In the genomic region with DNA sequence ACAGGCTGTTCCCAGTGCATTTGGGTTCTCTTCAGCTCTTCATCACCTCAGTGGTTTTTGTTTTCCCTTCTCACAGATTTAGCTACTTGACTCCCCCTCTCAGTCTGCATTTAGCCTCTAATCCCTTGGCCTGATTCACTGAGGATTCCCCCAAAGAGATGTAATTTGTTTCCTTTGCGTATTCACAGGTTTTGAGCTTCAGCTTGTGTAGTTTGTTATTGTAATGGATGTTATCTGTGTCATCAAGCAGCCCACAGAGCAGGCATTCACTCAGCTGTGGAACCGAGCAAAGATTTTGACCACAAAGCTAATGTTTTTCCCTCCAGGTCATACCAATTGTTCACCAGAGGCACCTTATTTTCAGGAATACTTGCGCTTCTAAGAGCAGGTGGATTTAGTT, we compare ENCODE assay signal across 12 cellular contexts. TPM values are rescaled to one million over a fixed set of nuclear protein-coding genes. Genes with fewer than 3 reads are reported as not detected.
DNase-seq lines count a peak whose midpoint lies in the region; FAIRE-seq and TF ChIP-seq lines count a peak whose summit lies in the region.
"Had no signal": no experiment of that assay in that cellular context is flagged by ENCODE, and none has a peak within 500 bp of the region (broad histone marks: within the 10 kb centered on the region; RNA-seq: fewer than 3 reads in every experiment).

No MANE protein-coding gene starts in this region.

- peak; percentile 71 for DNase-seq in mammary epithelial cell
- DNase-seq in breast epithelium (ENCODE audit: low spot score in 2 of 2): no peak
- peak; percentile 93 for DNase-seq in kidney epithelial cell (ENCODE audit: low read depth)
- DNase-seq in uterus: no peak
- no peak for DNase-seq in GM12892 (ENCODE audit: insufficient read length)
- no peak for DNase-seq in lower leg skin (ENCODE audit: low spot score in 2 of 2)
- no peak for DNase-seq in middle frontal gyrus (ENCODE audit: extremely low spot score, low spot score)
- DNase-seq: pancreas; SHP77; stimulated activated CD4-positive, alpha-beta T cell treated with anti-CD3 and anti-CD28 coated beads, Interleukin-15, amount 100 ng/mL, for 24 hours had no signal

- no peaks in the 10 kb centered on the region for H3K4me1 ChIP-seq in mammary epithelial cell (ENCODE audit: insufficient read depth, low read length)
- no peaks in the 10 kb centered on the region for H3K4me1 ChIP-seq in breast epithelium
- no peaks in the 10 kb centered on the region for H3K4me1 ChIP-seq in uterus
- H3K4me1 ChIP-seq: pancreas had no signal

- no peaks in the 10 kb centered on the region for H4K20me1 ChIP-seq in mammary epithelial cell (ENCODE audit: insufficient read depth, low read length)

- in situ Hi-C loops in mammary epithelial cell (cut with MboI; ENCODE audit: low sequenced_read_pairs in 2 of 2): no loop called here

- H2AFZ ChIP-seq in mammary epithelial cell (ENCODE audit: low read depth, low read length): no peak overlapping the region

- H3K27me3 Mint-ChIP-seq in brain: peaks cover 7% of the 10 kb centered on the region
- H3K27me3 Mint-ChIP-seq: activated naive CD8-positive, alpha-beta T cell had no signal

- H3K27ac ChIP-seq in mammary epithelial cell (ENCODE audit: insufficient read depth, low read depth, low read length) (no peak overlapping the region), breast epithelium (no peak overlapping the region), uterus (peak overlapping the region; percentile 57 to 60)
- H3K27ac ChIP-seq: pancreas had no signal

- no peak overlapping the region for H3K9ac ChIP-seq in mammary epithelial cell (ENCODE audit: insufficient read depth, low read length)

- H3K9me3 Mint-ChIP-seq in brain: no peaks in the 10 kb centered on the region

- no peak overlapping the region for H3K4me3 ChIP-seq in mammary epithelial cell (replicated peaks in 1 of 3; ENCODE audit: insufficient read depth in 1 of 3, low read depth in 2 of 3, low read length in 3 of 3)
- H3K4me3 ChIP-seq in breast epithelium: no peak overlapping the region
- H3K4me3 ChIP-seq in kidney epithelial cell (ENCODE audit: low read depth, low read length): no peak overlapping the region
- no peak overlapping the region for H3K4me3 ChIP-seq in uterus
- H3K4me3 ChIP-seq in lower leg skin (ENCODE audit: low read depth, poor library complexity, severe bottlenecking): no peak overlapping the region
- H3K4me3 ChIP-seq: pancreas had no signal

- 1% methylated on average over 3 of the region's 3 CpGs for WGBS in mammary epithelial cell (ENCODE audit: low coverage, missing lambda C conversion rate)
- WGBS in lower leg skin, 2 donors: 68 to 78% methylated on average over 3 of the region's 3 CpGs

- H3K36me3 Mint-ChIP-seq in brain: no peaks in the 10 kb centered on the region
- H3K36me3 Mint-ChIP-seq: activated naive CD8-positive, alpha-beta T cell had no signal

- H3K9me3 ChIP-seq in mammary epithelial cell (replicated peaks; ENCODE audit: insufficient read depth, low read length): no peaks in the 10 kb centered on the region
- H3K9me3 ChIP-seq in breast epithelium: no peaks in the 10 kb centered on the region
- no peaks in the 10 kb centered on the region for H3K9me3 ChIP-seq in uterus
- H3K9me3 ChIP-seq: pancreas had no signal

- TF ChIP-seq POLR2A in breast epithelium (IDR thresholded peaks at IDR 0.05) (no peak), uterus (IDR thresholded peaks at IDR 0.05) (no peak), GM12892 (IDR thresholded peaks at IDR 0.05; ENCODE audit: low read depth, low read length) (no peak), lower leg skin (IDR thresholded peaks at IDR 0.05) (no peak)

- no peaks in the 10 kb centered on the region for H3K79me2 ChIP-seq in mammary epithelial cell (ENCODE audit: insufficient read depth, low read length)

- peak overlapping the region; percentile 45 to 89 (median 59) for H3K27ac Mint-ChIP-seq in brain
- H3K27ac Mint-ChIP-seq: activated naive CD8-positive, alpha-beta T cell had no signal

- BruUV-seq in mammary epithelial cell (replicated peaks; lab: Mats Ljungman, UMichigan): no TSS peak

- H3K27me3 ChIP-seq in mammary epithelial cell (ENCODE audit: insufficient read depth, low read length) (no peaks in the 10 kb centered on the region), breast epithelium (no peaks in the 10 kb centered on the region), kidney epithelial cell (ENCODE audit: control insufficient read depth, insufficient read depth, low read length) (no peaks in the 10 kb centered on the region), uterus (no peaks in the 10 kb centered on the region)
- H3K27me3 ChIP-seq: pancreas had no signal

- peaks cover 40% of the 10 kb centered on the region for H3K4me1 Mint-ChIP-seq in brain

- intact Hi-C loops in mammary epithelial cell (cut with micrococcal nuclease) (loop anchor here (5.0 kb wide), 3 partner anchors 63 to 222 kb away; partner anchors contain the start of gene PRSS23), breast epithelium (cut with DNase I; ENCODE audit: low total_unique reads) (no loop called here), uterus (cut with DNase I; ENCODE audit: low total_unique reads) (no loop called here), lower leg skin (cut with DNase I; ENCODE audit: low total_unique reads) (no loop called here)

- FAIRE-seq in GM12892 (lab: Jason Lieb, UNC): no peak
- FAIRE-seq: pancreas had no signal

- TF ChIP-seq CTCF in mammary epithelial cell (conservative IDR thresholded peaks at IDR 0.05 in 1 of 2, IDR thresholded peaks at IDR 0.05 in 1 of 2; ENCODE audit: extremely low read depth in 1 of 2, insufficient read depth in 1 of 2, low read depth in 1 of 2, low read length in 2 of 2) (no peak), breast epithelium (IDR thresholded peaks at IDR 0.05) (no peak), brain (conservative IDR thresholded peaks at IDR 0.05) (no peak), kidney epithelial cell (IDR thresholded peaks at IDR 0.05; ENCODE audit: insufficient read depth, low read length, poor library complexity, severe bottlenecking) (no peak), uterus (IDR thresholded peaks at IDR 0.05) (no peak), lower leg skin (IDR thresholded peaks at IDR 0.05) (no peak)

- H3K36me3 ChIP-seq in mammary epithelial cell (ENCODE audit: insufficient read depth, low read length) (no peaks in the 10 kb centered on the region), breast epithelium (no peaks in the 10 kb centered on the region), kidney epithelial cell (ENCODE audit: control insufficient read depth, insufficient read depth, low read length) (no peaks in the 10 kb centered on the region), uterus (no peaks in the 10 kb centered on the region)
- H3K36me3 ChIP-seq: pancreas had no signal

- no peak overlapping the region for H3K4me2 ChIP-seq in mammary epithelial cell (ENCODE audit: insufficient read depth, low read depth, low read length)

- CTCF ChIA-PET in mammary epithelial cell (lab: Charles Lee; ENCODE audit: low non-redundant PET): interaction anchor here (0.5 kb wide), 1 partner anchor 41 kb away, joined by 3 read pairs; no protein-coding TSS in a partner anchor

- dilution Hi-C loops in mammary epithelial cell (cut with HindIII; ENCODE audit: low sequenced_read_pairs): no loop called here

- peak overlapping the region in 2 of 5 experiments; percentile 1 to 25 for H3K4me3 Mint-ChIP-seq in brain
- H3K4me3 Mint-ChIP-seq: activated naive CD8-positive, alpha-beta T cell had no signal

RNA-seq across cellular contexts. Expression of gene ME3, which starts 6.4 kb away (rescaled TPM):
- total RNA-seq in mammary epithelial cell (10 to 100 TPM in 1 of 2 donors, not detected in 1; 11.2 TPM), breast epithelium (10 to 100 TPM; 53.0 to 68.5 (median 56.3) TPM), kidney epithelial cell (35.7 and 43.1 TPM in 2 replicates), uterus (100 to 1,000 TPM in 1 of 4 donors, 10 to 100 TPM in 3; 44.3 to 169 (median 54.2) TPM), lower leg skin (10 to 100 TPM in 1 of 4 donors, 1 to 10 TPM in 3; 1.9 to 11.0 (median 6.0) TPM)
- polyA plus RNA-seq in mammary epithelial cell (1.4 TPM), brain (ENCODE audit: insufficient read depth, low read depth, low replicate concordance) (11.1 TPM)
- polyA minus RNA-seq in mammary epithelial cell: not detected
- polyA plus RNA-seq in GM12892 (2012; ENCODE audit: missing spikeins): 0.45 TPM

Comparison
In these comparisons a context has a peak if more than half of its experiments do, and no peak if none do; other contexts are left out.
1. DNase-seq: peak in mammary epithelial cell (single experiment) and kidney epithelial cell (single experiment); none in breast epithelium (0 of 2), uterus (0 of 2), GM12892 (single experiment), lower leg skin (0 of 2) and middle frontal gyrus (single experiment).
2. H3K27ac ChIP-seq: peak in uterus (2 of 2); none in mammary epithelial cell (single experiment) and breast epithelium (0 of 2).